Comparison of ENCODE assay signal across 15 cellular contexts in genomic region chr7:38195804-38196595, GRCh38. TPM values are rescaled to one million over a fixed set of nuclear protein-coding genes. Genes with fewer than 3 reads are reported as not detected.
DNase-seq lines count a peak whose midpoint lies in the region; ATAC-seq, FAIRE-seq and TF ChIP-seq lines count a peak whose summit lies in the region.
"Had no signal": no experiment of that assay in that cellular context is flagged by ENCODE, and none has a peak within 500 bp of the region (broad histone marks: within the 10 kb centered on the region; RNA-seq: fewer than 3 reads in every experiment).

No MANE protein-coding gene starts in this region.

- POLR2A ChIA-PET in PC-3 (lab: Charles Lee; ENCODE audit: unreplicated experiment) = no interaction called here

- no peaks in the 10 kb centered on the region for H4K20me1 ChIP-seq in PC-3 (ENCODE audit: low read length)

- H3K9me3 Mint-ChIP-seq in nephron progenitor cell = peaks cover 25% of the 10 kb centered on the region

- peaks cover 38% of the 10 kb centered on the region for H3K36me3 Mint-ChIP-seq in nephron progenitor cell (ENCODE audit: low read depth)
- H3K36me3 Mint-ChIP-seq: CD8-positive, alpha-beta T cell had no signal

- WGBS in pancreas, 2 donors = 78 to 79% methylated on average over 4 of the region's 4 CpGs

- DNase-seq in EL (peak; percentile 52), PC-3 (no peak), dedifferentiated amniotic fluid mesenchymal stem cell (ENCODE audit: extremely low spot score) (peak; percentile 31), myocyte (ENCODE audit: low read depth) (peak; percentile 33), pancreas (no peak), nephron progenitor cell (no peak), SHP77 treated with DMSO at 0.1 percent for 48 hours (lab: John Stamatoyannopoulos, UW) (no peak)
- DNase-seq: adrenal gland; CD8-positive, alpha-beta T cell; KG1; left ventricle myocardium inferior; NCI-H1930; NK-92 treated with Interleukin-12 subunit alpha and Interleukin-12 subunit beta, amount 100 ng/mL, for 24 hours; SW 1271; testis had no signal

- peaks cover 13% of the 10 kb centered on the region for H3K9me3 ChIP-seq in PC-3 (ENCODE audit: low read length)
- H3K9me3 ChIP-seq in pancreas = no peaks in the 10 kb centered on the region
- H3K9me3 ChIP-seq: adrenal gland, testis had no signal

- no peaks in the 10 kb centered on the region for H3K27me3 ChIP-seq in PC-3 (ENCODE audit: low read length)
- no peaks in the 10 kb centered on the region for H3K27me3 ChIP-seq in pancreas
- H3K27me3 ChIP-seq: adrenal gland, testis had no signal

- no peak overlapping the region for H3K9ac ChIP-seq in PC-3 (ENCODE audit: low read length)

- CTCF ChIA-PET in PC-3 (lab: Charles Lee) = interaction anchor here (0.6 to 1.2 kb wide), 4 partner anchors 7 to 279 kb away, joined by 3 to 8 read pairs (median 6); partner anchors contain the start of gene SFRP4

- ATAC-seq in PC-3 = peak; percentile 45
- ATAC-seq in pancreas = no peak
- ATAC-seq: CD8-positive, alpha-beta T cell had no signal

- H3K4me3 ChIP-seq in PC-3 (ENCODE audit: low read length) (no peak overlapping the region), pancreas (no peak overlapping the region)
- H3K4me3 ChIP-seq: adrenal gland, left ventricle myocardium inferior, testis had no signal

- peak overlapping the region; percentile 44 for H3K4me2 ChIP-seq in PC-3 (ENCODE audit: low read length)

- TF ChIP-seq CTCF in PC-3 (conservative IDR thresholded peaks at IDR 0.05; ENCODE audit: low read depth, low read length) (no peak), pancreas (IDR thresholded peaks at IDR 0.05) (no peak), nephron progenitor cell (IDR thresholded peaks at IDR 0.05) (no peak)

- no peaks in the 10 kb centered on the region for H3F3A ChIP-seq in PC-3 (ENCODE audit: low read length, unreplicated experiment)

- H2AFZ ChIP-seq in PC-3 (ENCODE audit: low read length) = no peak overlapping the region

- H3K4me1 Mint-ChIP-seq in nephron progenitor cell = peaks cover 39% of the 10 kb centered on the region

- H3K27me3 Mint-ChIP-seq in nephron progenitor cell (ENCODE audit: low read depth, poor library complexity) = no peaks in the 10 kb centered on the region

- no peak overlapping the region for H3K27ac Mint-ChIP-seq in nephron progenitor cell
- H3K27ac Mint-ChIP-seq: CD8-positive, alpha-beta T cell had no signal

- peaks cover 51% of the 10 kb centered on the region for H3K79me2 ChIP-seq in PC-3 (ENCODE audit: low read length)

- H3K36me3 ChIP-seq in PC-3 (ENCODE audit: low read depth, low read length) = peaks cover 18% of the 10 kb centered on the region
- no peaks in the 10 kb centered on the region for H3K36me3 ChIP-seq in pancreas
- H3K36me3 ChIP-seq: adrenal gland, left ventricle myocardium inferior had no signal

- H3K27ac ChIP-seq in PC-3 (ENCODE audit: low read length) (peak overlapping the region; percentile 30), pancreas (no peak overlapping the region)
- H3K27ac ChIP-seq: adrenal gland, left ventricle myocardium inferior, testis had no signal

- BruUV-seq in PC-3 (replicated peaks; lab: Mats Ljungman, UMichigan) = no TSS peak

- no peaks in the 10 kb centered on the region for H3K9me2 ChIP-seq in PC-3 (replicated peaks; ENCODE audit: low read length)

- intact Hi-C loops in PC-3 (cut with micrococcal nuclease) (no loop called here), pancreas (cut with DNase I) (no loop called here)

- no peak overlapping the region for H3K4me3 Mint-ChIP-seq in nephron progenitor cell
- H3K4me3 Mint-ChIP-seq: CD8-positive, alpha-beta T cell had no signal

- FAIRE-seq in pancreas (lab: Jason Lieb, UNC) = no peak

- H3K4me1 ChIP-seq in PC-3 (ENCODE audit: insufficient read depth, low read length) = peaks cover 16% of the 10 kb centered on the region
- H3K4me1 ChIP-seq in pancreas = peaks cover 9 to 20% (median 10%) of the 10 kb centered on the region in 3 donors
- H3K4me1 ChIP-seq: testis had no signal

RNA-seq across cellular contexts. Expression of gene STARD3NL, which starts 18.0 kb away (rescaled TPM):
- total RNA-seq in PC-3 (2014; rRNA removed) (32.7 and 37.4 TPM in 2 replicates), myocyte (74.3 and 81.3 TPM in 2 replicates), pancreas (10 to 100 TPM in 3 of 6 donors, 1 to 10 TPM in 3; 7.2 to 17.1 (median 10.8) TPM)
- 42.3 TPM for polyA plus RNA-seq in myocyte (2012)
- 10 to 100 TPM in 1 of 2 donors, 1 to 10 TPM in 1; 8.4 to 23.1 TPM for polyA plus RNA-seq in pancreas

Comparison
In these comparisons a context has a peak if more than half of its experiments do, and no peak if none do; other contexts are left out.
1. DNase-seq: peak in EL (single experiment), dedifferentiated amniotic fluid mesenchymal stem cell (single experiment) and myocyte (single experiment); none in PC-3 (single experiment), pancreas (0 of 6), nephron progenitor cell (single experiment) and SHP77 treated with DMSO at 0.1 percent for 48 hours (single experiment).